8 cellular contexts compared by ENCODE assay signal in genomic region chr19:30682576-30683536, GRCh38.
DNase-seq lines count a peak whose midpoint lies in the region; ATAC-seq and TF ChIP-seq lines count a peak whose summit lies in the region.

No MANE protein-coding gene starts in this region.

- ATAC-seq in psoas muscle (peak; percentile 63 to 82 (median 80)), HG03196 (IDR thresholded peaks at IDR 0.05; ENCODE audit: unreplicated experiment) (no peak), GM21786 (IDR thresholded peaks at IDR 0.05; ENCODE audit: unreplicated experiment) (no peak)

- H3K27ac ChIP-seq in SK-N-MC = peak overlapping the region; percentile 99
- no peak overlapping the region for H3K27ac ChIP-seq in adrenal gland
- H3K27ac ChIP-seq in cardiac muscle cell = no peak overlapping the region
- no peak overlapping the region for H3K27ac ChIP-seq in psoas muscle

- TF ChIP-seq POLR2A in adrenal gland (IDR thresholded peaks at IDR 0.05) = no peak

- peaks cover 0 to 8% of the 10 kb centered on the region in 2 donors for H3K4me1 ChIP-seq in adrenal gland (replicated peaks in 1 of 2)
- no peaks in the 10 kb centered on the region for H3K4me1 ChIP-seq in cardiac muscle cell (ENCODE audit: low read depth)
- H3K4me1 ChIP-seq in psoas muscle = no peaks in the 10 kb centered on the region

- in situ Hi-C loops in G401 (cut with HindIII; ENCODE audit: low sequenced_read_pairs) = no loop called here

- no peaks in the 10 kb centered on the region for H3K27me3 ChIP-seq in adrenal gland
- peaks cover 74% of the 10 kb centered on the region for H3K27me3 ChIP-seq in cardiac muscle cell
- peaks cover 0 to 23% (median 3%) of the 10 kb centered on the region in 3 donors for H3K27me3 ChIP-seq in psoas muscle (ENCODE audit: insufficient read depth in 3 of 3, low read length in 2 of 3)

- H3K9ac ChIP-seq in SK-N-MC (ENCODE audit: insufficient read length) = peak overlapping the region; percentile 46

- peak; percentile 96 for TF ChIP-seq CTCF in LNCAP (IDR thresholded peaks at IDR 0.05)
- TF ChIP-seq CTCF in adrenal gland (IDR thresholded peaks at IDR 0.05) = peak; percentile 87 to 94 (median 93)
- TF ChIP-seq CTCF in cardiac muscle cell (IDR thresholded peaks at IDR 0.05; ENCODE audit: low read depth, low read length) = peak; percentile 94
- peak; percentile 89 for TF ChIP-seq CTCF in psoas muscle (IDR thresholded peaks at IDR 0.05)

- 11 to 15% (median 13%) methylated on average over 22 to 26 of the region's 26 CpGs for WGBS in adrenal gland, 4 donors
- 6 to 7% (median 7%) methylated on average over 26 of the region's 26 CpGs for WGBS in psoas muscle, 3 donors

- DNase-seq in G401 (ENCODE audit: low spot score) (peak; percentile 89), SK-N-MC (ENCODE audit: low read depth, low spot score) (no peak), adrenal gland (peak; percentile 78 to 92 (median 83)), cardiac muscle cell (ENCODE audit: low read depth in 1 of 2, low spot score in 1 of 2) (peak; percentile 81), psoas muscle (peak; percentile 71 to 82)

- H3K4me3 ChIP-seq in SK-N-MC (peak overlapping the region; percentile 42), adrenal gland (no peak overlapping the region), cardiac muscle cell (no peak overlapping the region), psoas muscle (no peak overlapping the region)

- H3K36me3 ChIP-seq in SK-N-MC (ENCODE audit: insufficient read depth, low read length) = no peaks in the 10 kb centered on the region
- no peaks in the 10 kb centered on the region for H3K36me3 ChIP-seq in adrenal gland (replicated peaks in 1 of 2)
- H3K36me3 ChIP-seq in cardiac muscle cell = no peaks in the 10 kb centered on the region
- no peaks in the 10 kb centered on the region for H3K36me3 ChIP-seq in psoas muscle (ENCODE audit: insufficient read depth in 1 of 2, low read depth in 1 of 2)

- intact Hi-C loops in adrenal gland (cut with DNase I) = loop anchor here (5.0 to 10.0 kb wide), 2 partner anchors 1539 to 1542 kb away; no protein-coding TSS in a partner anchor
- intact Hi-C loops in psoas muscle (cut with DNase I) = loop anchor here (5.0 to 10.0 kb wide), 4 partner anchors 672 to 1544 kb away; no protein-coding TSS in a partner anchor

- H3K9me3 ChIP-seq in SK-N-MC (ENCODE audit: low read depth, low read length) (no peaks in the 10 kb centered on the region), adrenal gland (replicated peaks in 1 of 3) (no peaks in the 10 kb centered on the region), cardiac muscle cell (ENCODE audit: low read depth) (no peaks in the 10 kb centered on the region), psoas muscle (no peaks in the 10 kb centered on the region)

Comparison
In these comparisons a context has a peak if more than half of its experiments do, and no peak if none do; other contexts are left out.
1. ATAC-seq: peak in psoas muscle (4 of 4); none in HG03196 (single experiment) and GM21786 (single experiment).
2. Peak in every context shown above with its lines, with median percentiles within 50 percentile points of each other: CTCF ChIP-seq.